8 cellular contexts compared by ENCODE assay signal in the genomic region with DNA sequence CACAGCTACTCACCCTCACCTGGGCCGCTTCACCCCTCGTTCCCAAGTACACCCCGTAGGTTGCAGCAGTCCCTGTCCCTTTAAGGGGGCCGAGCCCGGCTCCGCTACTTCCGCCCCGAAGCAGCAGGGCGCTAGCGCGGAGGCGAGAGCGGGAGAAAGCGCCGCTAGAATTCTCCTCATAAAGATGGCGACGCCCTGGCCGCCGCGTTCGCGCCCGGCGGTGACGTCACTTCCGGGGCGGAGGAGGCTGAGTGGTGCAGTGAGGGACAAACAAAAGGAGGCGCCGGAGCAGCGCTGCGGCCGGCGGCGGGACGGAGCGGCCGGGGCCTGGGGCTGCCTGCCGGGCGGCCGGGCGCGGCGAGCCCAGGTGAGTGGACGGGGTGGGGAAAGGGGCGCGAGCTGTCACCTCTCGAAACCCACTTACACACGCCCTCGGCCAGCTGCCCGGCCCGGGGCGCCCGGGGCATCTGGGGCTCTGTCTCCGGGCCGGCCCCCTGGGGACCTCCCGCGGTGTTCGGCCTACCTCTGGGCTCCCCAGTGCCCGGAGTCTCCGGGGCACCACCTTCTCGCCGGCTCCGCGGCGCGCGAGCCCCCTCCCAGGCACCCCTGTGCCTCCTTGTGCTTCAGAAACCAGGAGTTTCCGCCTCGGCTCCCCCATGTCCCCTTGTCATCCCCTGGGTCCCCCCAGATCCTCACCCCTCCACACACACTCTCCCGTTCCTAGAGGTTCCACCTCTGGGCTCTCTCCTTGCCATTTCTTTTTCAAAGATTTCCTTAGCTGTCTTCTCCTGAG. TPM values are rescaled to one million over a fixed set of nuclear protein-coding genes. Genes with fewer than 3 reads are reported as not detected.
DNase-seq lines count a peak whose midpoint lies in the region; ATAC-seq, FAIRE-seq and TF ChIP-seq lines count a peak whose summit lies in the region.

Gene KYAT1 (minus strand): TSS at position 67 of the 793 bp plus-strand sequence. CDS start 36,545 bp downstream, outside the sequence.
Gene LRRC8A (plus strand): TSS at position 250 of the 793 bp plus-strand sequence. CDS start 25,032 bp downstream, outside the sequence.

- H3K27ac ChIP-seq in kidney (ENCODE audit: low read depth in 2 of 2, low read length in 2 of 2), result peak within 1 kb of the TSS; percentile 88 to 89

- H3K36me3 ChIP-seq in BE2C, result peaks cover 21% of the 10 kb centered on the region
- peaks cover 8 to 9% of the 10 kb centered on the region in 2 donors for H3K36me3 ChIP-seq in kidney (ENCODE audit: control insufficient read depth in 1 of 2, insufficient read depth in 2 of 2, low read length in 2 of 2)

- DNase-seq in BE2C (peak; percentile 98), GM19239 (ENCODE audit: insufficient read length, low spot score) (peak; percentile 97), NCI-H510A treated with DMSO at 0.1 percent for 48 hours (lab: John Stamatoyannopoulos, UW) (peak; percentile 95), cerebellum (ENCODE audit: low spot score) (peak; percentile 96), kidney (peak; percentile 99)
- DNase-seq in activated CD4-positive, alpha-beta T cell treated with anti-CD3 and anti-CD28 coated beads for 24 hours (ENCODE audit: low read depth in 2 of 2), result peak; percentile 96 to 98
- peak; percentile 96 to 98 for DNase-seq in stimulated activated CD4-positive, alpha-beta T cell treated with anti-CD3 and anti-CD28 coated beads, Interleukin-15, amount 100 ng/mL, for 1 hour (ENCODE audit: low read depth in 1 of 2, low spot score in 1 of 2)

- peak within 1 kb of the TSS; percentile 20 to 95 for H3K9ac ChIP-seq in kidney (ENCODE audit: low read length in 2 of 2)

- ATAC-seq in HG03442 (IDR thresholded peaks at IDR 0.05; ENCODE audit: unreplicated experiment), result peak; percentile 83

- FAIRE-seq in GM19239 (lab: Jason Lieb, UNC), result peak; percentile 93
- no peak for FAIRE-seq in kidney (lab: Jason Lieb, UNC)

- no peaks in the 10 kb centered on the region for H3K27me3 ChIP-seq in BE2C

- H3K4me1 ChIP-seq in BE2C (no peaks in the 10 kb centered on the region), kidney (ENCODE audit: control insufficient read depth in 1 of 2, insufficient read depth in 1 of 2, low read depth in 1 of 2, low read length in 2 of 2) (peaks cover 20 to 21% of the 10 kb centered on the region in 2 donors)

- H3K4me3 ChIP-seq in BE2C (ENCODE audit: low read depth, low read length), result peak within 1 kb of the TSS; percentile 98
- H3K4me3 ChIP-seq in kidney (ENCODE audit: low read length in 2 of 2), result peak within 1 kb of the TSS; percentile 93 to 96

- TF ChIP-seq CTCF in BE2C (IDR thresholded peaks at IDR 0.05; ENCODE audit: low read depth, low read length) (no peak), kidney (IDR thresholded peaks at IDR 0.05; ENCODE audit: borderline replicate concordance, extremely low read depth, insufficient read depth) (peak; percentile 15)

- intact Hi-C loops in kidney (cut with DNase I), result no loop called here

- no peaks in the 10 kb centered on the region for H3K9me3 ChIP-seq in BE2C
- no peaks in the 10 kb centered on the region for H3K9me3 ChIP-seq in kidney (ENCODE audit: control insufficient read depth in 1 of 2, low read length in 2 of 2)

RNA-seq across cellular contexts. Expression of gene KYAT1, which starts in this region (rescaled TPM):
- polyA plus RNA-seq in BE2C (2012; ENCODE audit: insufficient read depth, insufficient read length, low read depth), result 9.9 TPM
- total RNA-seq in cerebellum (9.3 TPM), kidney (5.1 TPM)
- 17.0 TPM for polyA plus RNA-seq in kidney (ENCODE audit: insufficient read depth, low read depth, low replicate concordance)

RNA-seq across cellular contexts. Expression of gene LRRC8A, which starts in this region (rescaled TPM):
- polyA plus RNA-seq in BE2C (2012; ENCODE audit: insufficient read depth, insufficient read length, low read depth), result 66.4 TPM
- total RNA-seq in cerebellum (26.0 TPM), kidney (37.4 TPM)
- 18.5 TPM for polyA plus RNA-seq in kidney (ENCODE audit: insufficient read depth, low read depth, low replicate concordance)

Comparison
In these comparisons a context has a peak if more than half of its experiments do, and no peak if none do; other contexts are left out.
1. Peak in every context shown above with its lines: DNase-seq, ATAC-seq, H3K4me3 ChIP-seq and H3K27ac ChIP-seq.